In genomic region chrX:139112432-139112831, GRCh38 we compare ENCODE assay signal across 1 cellular context.
TF ChIP-seq lines count a peak whose summit lies in the region.

No MANE protein-coding gene starts in this region.

TF ChIP-seq in GM23338, 12 proteins besides CTCF, POLR2A, EP300 and RAD21 (continued from another document):
- TF ChIP-seq ZNF462 (CRISPR knock-in tag; IDR thresholded peaks at IDR 0.05) (no peak), POLR2AphosphoS5 (IDR thresholded peaks at IDR 0.05; ENCODE audit: low read depth) (no peak)
